1 cellular context compared by ENCODE assay signal in the genomic region with DNA sequence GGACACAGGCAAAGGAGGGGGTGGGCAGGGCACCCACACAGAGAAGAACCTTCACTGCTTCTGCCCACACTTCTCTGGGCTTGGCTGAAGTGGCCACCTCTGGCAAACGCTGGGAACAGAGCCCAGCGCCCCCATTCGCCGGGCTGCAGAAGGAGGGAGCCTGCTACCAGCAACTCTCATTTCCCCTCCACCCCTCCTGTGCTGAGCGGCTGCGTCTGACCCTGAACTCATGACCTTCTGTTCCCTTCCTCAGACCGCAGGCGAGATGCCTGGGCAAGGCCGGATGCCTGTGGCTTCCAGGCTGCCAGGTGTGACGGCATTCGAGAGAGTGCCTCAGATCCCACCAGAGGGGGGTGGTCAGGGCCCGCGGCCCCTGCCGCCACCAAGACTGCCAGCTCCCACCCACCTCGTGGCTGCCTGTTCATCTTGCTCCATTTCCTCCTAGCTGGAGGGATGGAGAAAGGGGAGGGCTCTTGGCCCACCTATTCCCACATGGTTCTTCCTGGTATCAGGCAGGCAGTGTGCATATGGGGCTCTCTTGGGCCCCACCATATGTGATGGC.
TF ChIP-seq lines count a peak whose summit lies in the region.

No MANE protein-coding gene starts in this region.

TF ChIP-seq in GM12878, 131 proteins besides CTCF, POLR2A, EP300 and RAD21 (continued from another document):
- TF ChIP-seq, protein P1, sequence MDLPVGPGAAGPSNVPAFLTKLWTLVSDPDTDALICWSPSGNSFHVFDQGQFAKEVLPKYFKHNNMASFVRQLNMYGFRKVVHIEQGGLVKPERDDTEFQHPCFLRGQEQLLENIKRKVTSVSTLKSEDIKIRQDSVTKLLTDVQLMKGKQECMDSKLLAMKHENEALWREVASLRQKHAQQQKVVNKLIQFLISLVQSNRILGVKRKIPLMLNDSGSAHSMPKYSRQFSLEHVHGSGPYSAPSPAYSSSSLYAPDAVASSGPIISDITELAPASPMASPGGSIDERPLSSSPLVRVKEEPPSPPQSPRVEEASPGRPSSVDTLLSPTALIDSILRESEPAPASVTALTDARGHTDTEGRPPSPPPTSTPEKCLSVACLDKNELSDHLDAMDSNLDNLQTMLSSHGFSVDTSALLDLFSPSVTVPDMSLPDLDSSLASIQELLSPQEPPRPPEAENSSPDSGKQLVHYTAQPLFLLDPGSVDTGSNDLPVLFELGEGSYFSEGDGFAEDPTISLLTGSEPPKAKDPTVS (IDR thresholded peaks at IDR 0.05; ENCODE audit: low read depth, low read length), result no peak
- TF ChIP-seq, protein P2, sequence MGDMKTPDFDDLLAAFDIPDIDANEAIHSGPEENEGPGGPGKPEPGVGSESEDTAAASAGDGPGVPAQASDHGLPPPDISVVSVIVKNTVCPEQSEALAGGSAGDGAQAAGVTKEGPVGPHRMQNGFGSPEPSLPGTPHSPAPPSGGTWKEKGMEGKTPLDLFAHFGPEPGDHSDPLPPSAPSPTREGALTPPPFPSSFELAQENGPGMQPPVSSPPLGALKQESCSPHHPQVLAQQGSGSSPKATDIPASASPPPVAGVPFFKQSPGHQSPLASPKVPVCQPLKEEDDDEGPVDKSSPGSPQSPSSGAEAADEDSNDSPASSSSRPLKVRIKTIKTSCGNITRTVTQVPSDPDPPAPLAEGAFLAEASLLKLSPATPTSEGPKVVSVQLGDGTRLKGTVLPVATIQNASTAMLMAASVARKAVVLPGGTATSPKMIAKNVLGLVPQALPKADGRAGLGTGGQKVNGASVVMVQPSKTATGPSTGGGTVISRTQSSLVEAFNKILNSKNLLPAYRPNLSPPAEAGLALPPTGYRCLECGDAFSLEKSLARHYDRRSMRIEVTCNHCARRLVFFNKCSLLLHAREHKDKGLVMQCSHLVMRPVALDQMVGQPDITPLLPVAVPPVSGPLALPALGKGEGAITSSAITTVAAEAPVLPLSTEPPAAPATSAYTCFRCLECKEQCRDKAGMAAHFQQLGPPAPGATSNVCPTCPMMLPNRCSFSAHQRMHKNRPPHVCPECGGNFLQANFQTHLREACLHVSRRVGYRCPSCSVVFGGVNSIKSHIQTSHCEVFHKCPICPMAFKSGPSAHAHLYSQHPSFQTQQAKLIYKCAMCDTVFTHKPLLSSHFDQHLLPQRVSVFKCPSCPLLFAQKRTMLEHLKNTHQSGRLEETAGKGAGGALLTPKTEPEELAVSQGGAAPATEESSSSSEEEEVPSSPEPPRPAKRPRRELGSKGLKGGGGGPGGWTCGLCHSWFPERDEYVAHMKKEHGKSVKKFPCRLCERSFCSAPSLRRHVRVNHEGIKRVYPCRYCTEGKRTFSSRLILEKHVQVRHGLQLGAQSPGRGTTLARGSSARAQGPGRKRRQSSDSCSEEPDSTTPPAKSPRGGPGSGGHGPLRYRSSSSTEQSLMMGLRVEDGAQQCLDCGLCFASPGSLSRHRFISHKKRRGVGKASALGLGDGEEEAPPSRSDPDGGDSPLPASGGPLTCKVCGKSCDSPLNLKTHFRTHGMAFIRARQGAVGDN (IDR thresholded peaks at IDR 0.05), result peak; percentile 90
- TF ChIP-seq MTA3 (IDR thresholded peaks at IDR 0.05; ENCODE audit: borderline replicate concordance, low read length) (no peak), POLR2AphosphoS2 (IDR thresholded peaks at IDR 0.05; ENCODE audit: low read depth, low read length) (no peak), KAT2A (conservative IDR thresholded peaks at IDR 0.05; ENCODE audit: control insufficient read depth, low read depth, low read length) (no peak), MYC (IDR thresholded peaks at IDR 0.05; ENCODE audit: insufficient read depth, insufficient read length, insufficient replicate concordance, low read length, severe bottlenecking) (peak; percentile 60)
- TF ChIP-seq, protein P3, sequence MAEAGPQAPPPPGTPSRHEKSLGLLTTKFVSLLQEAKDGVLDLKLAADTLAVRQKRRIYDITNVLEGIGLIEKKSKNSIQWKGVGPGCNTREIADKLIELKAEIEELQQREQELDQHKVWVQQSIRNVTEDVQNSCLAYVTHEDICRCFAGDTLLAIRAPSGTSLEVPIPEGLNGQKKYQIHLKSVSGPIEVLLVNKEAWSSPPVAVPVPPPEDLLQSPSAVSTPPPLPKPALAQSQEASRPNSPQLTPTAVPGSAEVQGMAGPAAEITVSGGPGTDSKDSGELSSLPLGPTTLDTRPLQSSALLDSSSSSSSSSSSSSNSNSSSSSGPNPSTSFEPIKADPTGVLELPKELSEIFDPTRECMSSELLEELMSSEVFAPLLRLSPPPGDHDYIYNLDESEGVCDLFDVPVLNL (IDR thresholded peaks at IDR 0.05; ENCODE audit: low read depth, low read length), result no peak
